Comparison of ENCODE assay signal across 24 cellular contexts in the genomic region with DNA sequence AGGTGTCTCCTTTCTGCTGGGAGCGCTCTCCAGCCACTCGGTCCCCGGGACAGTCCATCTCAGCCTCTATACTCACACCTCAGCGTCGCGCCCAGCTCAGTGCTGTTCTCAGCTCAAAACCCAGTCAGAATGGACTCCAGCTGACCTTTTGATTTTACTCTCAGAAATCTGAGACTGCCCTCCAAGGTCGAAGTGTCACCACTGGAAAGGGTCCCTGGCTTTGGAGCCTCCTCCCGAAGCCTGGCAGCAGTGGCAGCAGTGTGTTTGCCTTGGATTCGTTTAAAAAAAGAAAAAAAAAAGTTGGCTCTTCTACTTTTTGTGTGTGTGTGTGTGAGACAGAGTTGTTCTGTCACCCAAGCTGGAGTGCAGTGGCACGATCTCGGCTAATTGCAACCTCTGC. TPM values are rescaled to one million over a fixed set of nuclear protein-coding genes. Genes with fewer than 3 reads are reported as not detected.
A peak's percentile ranks its signal among the peaks of the same experiment; 100 is the strongest.
DNase-seq lines count a peak whose midpoint lies in the region; ATAC-seq and TF ChIP-seq lines count a peak whose summit lies in the region.
"Had no signal": no experiment of that assay in that cellular context is flagged by ENCODE, and none has a peak within 500 bp of the region (broad histone marks: within the 10 kb centered on the region; RNA-seq: fewer than 3 reads in every experiment).

No MANE protein-coding gene starts in this region.

- no peaks in the 10 kb centered on the region for H3K27me3 Mint-ChIP-seq in activated T-cell treated with anti-CD3 and anti-CD28 coated beads, Interleukin-2, amount 50 U/mL, for 24 hours
- no peaks in the 10 kb centered on the region for H3K27me3 Mint-ChIP-seq in activated T-cell treated with anti-CD3 and anti-CD28 coated beads, Interleukin-2, amount 50 U/mL, for 4 hours (ENCODE audit: low read depth)
- peaks cover 0 to 1% (median 0%) of the 10 kb centered on the region in 3 donors for H3K27me3 Mint-ChIP-seq in CD14-positive monocyte (ENCODE audit: low read depth in 3 of 3)
- H3K27me3 Mint-ChIP-seq in naive thymus-derived CD8-positive, alpha-beta T cell, result no peaks in the 10 kb centered on the region
- H3K27me3 Mint-ChIP-seq: IgD-negative memory B cell had no signal

- TF ChIP-seq POLR2A in adrenal gland (IDR thresholded peaks at IDR 0.05), result no peak

- no peaks in the 10 kb centered on the region for H3K9me3 ChIP-seq in adrenal gland (replicated peaks in 1 of 3)

- peaks cover 0 to 73% of the 10 kb centered on the region in 2 donors for H3K36me3 ChIP-seq in adrenal gland (replicated peaks in 1 of 2)
- peaks cover 53% of the 10 kb centered on the region for H3K36me3 ChIP-seq in brain microvascular endothelial cell (replicated peaks)

- H3K9me3 Mint-ChIP-seq in activated T-cell treated with anti-CD3 and anti-CD28 coated beads, Interleukin-2, amount 50 U/mL, for 24 hours, result no peaks in the 10 kb centered on the region
- no peaks in the 10 kb centered on the region for H3K9me3 Mint-ChIP-seq in activated T-cell treated with anti-CD3 and anti-CD28 coated beads, Interleukin-2, amount 50 U/mL, for 4 hours
- H3K9me3 Mint-ChIP-seq in CD14-positive monocyte, result peaks cover 0 to 3% (median 0%) of the 10 kb centered on the region in 7 donors
- no peaks in the 10 kb centered on the region for H3K9me3 Mint-ChIP-seq in naive thymus-derived CD8-positive, alpha-beta T cell
- H3K9me3 Mint-ChIP-seq: IgD-negative memory B cell had no signal

- H3K27me3 ChIP-seq in adrenal gland, result no peaks in the 10 kb centered on the region
- H3K27me3 ChIP-seq in brain microvascular endothelial cell (replicated peaks), result no peaks in the 10 kb centered on the region

- H3K4me1 Mint-ChIP-seq in activated T-cell treated with anti-CD3 and anti-CD28 coated beads, Interleukin-2, amount 50 U/mL, for 24 hours (ENCODE audit: low read depth), result peaks cover 42% of the 10 kb centered on the region
- peaks cover 35% of the 10 kb centered on the region for H3K4me1 Mint-ChIP-seq in activated T-cell treated with anti-CD3 and anti-CD28 coated beads, Interleukin-2, amount 50 U/mL, for 4 hours (ENCODE audit: low read depth)
- H3K4me1 Mint-ChIP-seq in CD14-positive monocyte, result no peaks in the 10 kb centered on the region
- H3K4me1 Mint-ChIP-seq in naive thymus-derived CD8-positive, alpha-beta T cell, result peaks cover 11 to 67% (median 59%) of the 10 kb centered on the region in 4 donors

- ATAC-seq in activated T-cell treated with anti-CD3 and anti-CD28 coated beads, Interleukin-2, amount 50 U/mL, for 4 hours, result no peak
- no peak for ATAC-seq in naive thymus-derived CD8-positive, alpha-beta T cell
- ATAC-seq: HCT116, Panc1 had no signal

- TF ChIP-seq CTCF in CD14-positive monocyte (IDR thresholded peaks at IDR 0.05), result no peak
- TF ChIP-seq CTCF in adrenal gland (IDR thresholded peaks at IDR 0.05), result no peak
- TF ChIP-seq CTCF in brain microvascular endothelial cell (IDR thresholded peaks at IDR 0.05; ENCODE audit: low read depth, low read length, missing control alignments), result no peak

- H3K27ac ChIP-seq in adrenal gland, result peak overlapping the region in 2 of 5 donors; percentile 17 to 34
- H3K27ac ChIP-seq in brain microvascular endothelial cell, result no peak overlapping the region
- H3K27ac ChIP-seq: C4-2B had no signal

- WGBS in adrenal gland, 4 donors, result 44 to 64% (median 55%) methylated on average over 10 to 11 of the region's 11 CpGs

- intact Hi-C loops in CD14-positive monocyte (cut with micrococcal nuclease), result no loop called here
- intact Hi-C loops in adrenal gland (cut with DNase I), result no loop called here

- POLR2A ChIA-PET in naive thymus-derived CD8-positive, alpha-beta T cell (lab: Charles Lee), result interaction anchor here (0.7 kb wide), 1 partner anchor 42 kb away, joined by 3 read pairs; no protein-coding TSS in a partner anchor

- peak overlapping the region; percentile 68 for H3K27ac Mint-ChIP-seq in activated T-cell treated with anti-CD3 and anti-CD28 coated beads, Interleukin-2, amount 50 U/mL, for 24 hours
- H3K27ac Mint-ChIP-seq in CD14-positive monocyte, result peak overlapping the region in 4 of 7 donors; percentile 12 to 50 (median 44)
- H3K27ac Mint-ChIP-seq in naive thymus-derived CD8-positive, alpha-beta T cell, result peak overlapping the region in 7 of 10 donors; percentile 17 to 84 (median 61)
- H3K27ac Mint-ChIP-seq: IgD-negative memory B cell had no signal

- H3K4me1 ChIP-seq in adrenal gland (replicated peaks in 1 of 2), result peaks cover 9 to 11% of the 10 kb centered on the region in 2 donors

- DNase-seq in activated T-cell treated with anti-CD3 and anti-CD28 coated beads, Interleukin-2, amount 50 U/mL, for 24 hours, result no peak
- no peak for DNase-seq in activated T-cell treated with anti-CD3 and anti-CD28 coated beads, Interleukin-2, amount 50 U/mL, for 4 hours
- DNase-seq in CD14-positive monocyte (ENCODE audit: low spot score), result no peak
- peak; percentile 45 to 85 (median 74) for DNase-seq in adrenal gland
- DNase-seq in naive thymus-derived CD8-positive, alpha-beta T cell, result no peak
- DNase-seq in NCI-H146 treated with DMSO at 0.1 percent for 48 hours (lab: John Stamatoyannopoulos, UW; ENCODE audit: unreplicated experiment), result no peak
- no peak for DNase-seq in SKM-1 (lab: John Stamatoyannopoulos, UW; ENCODE audit: unreplicated experiment)
- no peak for DNase-seq in brain microvascular endothelial cell
- DNase-seq: AML-193, DMS53, GDM1, Karpas-422, MV-4-11, NCI-H1105 treated with DMSO at 0.1 percent for 48 hours, NCI-H1694, NCI-H2081, NCI-H2171, NCI-H345, NCI-H524 treated with DMSO at 0.1 percent for 48 hours, NCI-H82 had no signal

- in situ Hi-C loops in brain microvascular endothelial cell (cut with HindIII; ENCODE audit: low pct_ligation_motif_present, low sequenced_read_pairs), result no loop called here

- H3K36me3 Mint-ChIP-seq in activated T-cell treated with anti-CD3 and anti-CD28 coated beads, Interleukin-2, amount 50 U/mL, for 24 hours (ENCODE audit: low read depth), result peaks cover 88% of the 10 kb centered on the region
- H3K36me3 Mint-ChIP-seq in activated T-cell treated with anti-CD3 and anti-CD28 coated beads, Interleukin-2, amount 50 U/mL, for 4 hours (ENCODE audit: insufficient read depth), result peaks cover 37% of the 10 kb centered on the region
- H3K36me3 Mint-ChIP-seq in CD14-positive monocyte, result peaks cover 84 to 99% of the 10 kb centered on the region in 2 donors
- H3K36me3 Mint-ChIP-seq in naive thymus-derived CD8-positive, alpha-beta T cell, result peaks cover 0 to 86% (median 30%) of the 10 kb centered on the region in 3 donors

- H3K4me3 Mint-ChIP-seq in activated T-cell treated with anti-CD3 and anti-CD28 coated beads, Interleukin-2, amount 50 U/mL, for 24 hours, result no peak overlapping the region
- no peak overlapping the region for H3K4me3 Mint-ChIP-seq in activated T-cell treated with anti-CD3 and anti-CD28 coated beads, Interleukin-2, amount 50 U/mL, for 4 hours
- no peak overlapping the region for H3K4me3 Mint-ChIP-seq in CD14-positive monocyte
- H3K4me3 Mint-ChIP-seq in naive thymus-derived CD8-positive, alpha-beta T cell, result peak overlapping the region in 3 of 10 donors; percentile 26 to 42 (median 41)

- H3K4me3 ChIP-seq in adrenal gland, result no peak overlapping the region
- no peak overlapping the region for H3K4me3 ChIP-seq in brain microvascular endothelial cell (ENCODE audit: low read depth, low read length)

RNA-seq across cellular contexts. Expression of gene KLHL36, which starts 10.4 kb away (rescaled TPM):
- 10 to 100 TPM; 28.9 to 32.1 (median 31.0) TPM for total RNA-seq in activated T-cell treated with anti-CD3 and anti-CD28 coated beads, Interleukin-2, amount 50 U/mL, for 4 hours
- 10 to 100 TPM; 12.1 to 14.2 TPM for polyA plus RNA-seq in CD14-positive monocyte
- 10 to 100 TPM; 35.5 to 81.6 (median 60.4) TPM for total RNA-seq in adrenal gland
- 10 to 100 TPM; 10.7 to 25.2 (median 22.8) TPM for polyA plus RNA-seq in adrenal gland
- 100 to 1,000 TPM; 151 to 157 TPM for total RNA-seq in naive thymus-derived CD8-positive, alpha-beta T cell
- polyA plus RNA-seq in naive thymus-derived CD8-positive, alpha-beta T cell, result 10 to 100 TPM; 27.4 to 50.3 (median 32.0) TPM

RNA-seq across cellular contexts. Expression of gene COTL1, which starts 40.8 kb away (rescaled TPM):
- 100 to 1,000 TPM; 209 to 331 (median 274) TPM for total RNA-seq in activated T-cell treated with anti-CD3 and anti-CD28 coated beads, Interleukin-2, amount 50 U/mL, for 4 hours
- polyA plus RNA-seq in CD14-positive monocyte, result 1,000 to 10,000 TPM; 1,643 to 1,843 TPM
- 10 to 100 TPM; 30.0 to 93.8 (median 61.8) TPM for total RNA-seq in adrenal gland
- polyA plus RNA-seq in adrenal gland, result 10 to 100 TPM; 45.4 to 54.5 (median 53.0) TPM
- total RNA-seq in naive thymus-derived CD8-positive, alpha-beta T cell, result 100 to 1,000 TPM in 1 of 2 experiments, 10 to 100 TPM in 1; 99.1 to 101 TPM
- polyA plus RNA-seq in naive thymus-derived CD8-positive, alpha-beta T cell, result 100 to 1,000 TPM; 341 to 512 (median 425) TPM

RNA-seq across cellular contexts. Expression of gene USP10, which starts 41.1 kb away (rescaled TPM):
- total RNA-seq in activated T-cell treated with anti-CD3 and anti-CD28 coated beads, Interleukin-2, amount 50 U/mL, for 4 hours, result 100 to 1,000 TPM; 118 to 142 (median 135) TPM
- 100 to 1,000 TPM in 1 of 2 donors, 10 to 100 TPM in 1; 90.9 to 115 TPM for polyA plus RNA-seq in CD14-positive monocyte
- 100 to 1,000 TPM in 1 of 8 donors, 10 to 100 TPM in 7; 38.5 to 110 (median 65.0) TPM for total RNA-seq in adrenal gland
- 100 to 1,000 TPM in 1 of 3 donors, 10 to 100 TPM in 2; 16.2 to 154 (median 18.2) TPM for polyA plus RNA-seq in adrenal gland
- 10 to 100 TPM; 79.5 to 87.3 TPM for total RNA-seq in naive thymus-derived CD8-positive, alpha-beta T cell
- polyA plus RNA-seq in naive thymus-derived CD8-positive, alpha-beta T cell, result 10 to 100 TPM; 61.3 to 89.8 (median 80.7) TPM

Comparison
In these comparisons a context has a peak if more than half of its experiments do, and no peak if none do; other contexts are left out.
1. DNase-seq: peak in adrenal gland (7 of 7); none in activated T-cell treated with anti-CD3 and anti-CD28 coated beads, Interleukin-2, amount 50 U/mL, for 24 hours (single experiment), activated T-cell treated with anti-CD3 and anti-CD28 coated beads, Interleukin-2, amount 50 U/mL, for 4 hours (single experiment), CD14-positive monocyte (single experiment), naive thymus-derived CD8-positive, alpha-beta T cell (0 of 10), NCI-H146 treated with DMSO at 0.1 percent for 48 hours (single experiment), SKM-1 (single experiment) and brain microvascular endothelial cell (single experiment).
2. Peak in every context shown above with its lines, with median percentiles within 50 percentile points of each other: H3K27ac Mint-ChIP-seq.